In genomic region chr3:160564205-160564922, GRCh38 we compare ENCODE assay signal across 1 cellular context.
A peak's percentile ranks its signal among the peaks of the same experiment; 100 is the strongest.
TF ChIP-seq lines count a peak whose summit lies in the region.

No MANE protein-coding gene starts in this region.

TF ChIP-seq in HEK293, 187 proteins besides CTCF, POLR2A, EP300 and RAD21 (continued from another document):
- TF ChIP-seq ZNF335 (tag by site-specific recombination; conservative IDR thresholded peaks at IDR 0.05) (peak; percentile 44), GFI1B (tag by site-specific recombination; IDR thresholded peaks at IDR 0.05) (no peak), ZBTB26 (tag by site-specific recombination; optimal IDR thresholded peaks at IDR 0.05) (peak; percentile 29), ZBTB7A (tag by site-specific recombination; IDR thresholded peaks at IDR 0.05; ENCODE audit: low read depth) (no peak), ZNF677 (tag by site-specific recombination; IDR thresholded peaks at IDR 0.05) (no peak), ZNF791 (tag by site-specific recombination; IDR thresholded peaks at IDR 0.05) (no peak), PRDM10 (tag by site-specific recombination; IDR thresholded peaks at IDR 0.05) (peak; percentile 16; the same call in 1 of the 2 replicates), PRDM1 (tag by site-specific recombination; IDR thresholded peaks at IDR 0.05) (peak; percentile 52; the same call in 1 of the 2 replicates), ZNF610 (tag by site-specific recombination; IDR thresholded peaks at IDR 0.05; ENCODE audit: borderline replicate concordance) (no peak), ZBTB1 (tag by site-specific recombination; IDR thresholded peaks at IDR 0.05) (no peak), ZFP37 (tag by site-specific recombination; IDR thresholded peaks at IDR 0.05) (0 out of 2 replicates have a peak, but pooled peaks have one; percentile 21), ZNF292 (tag by site-specific recombination; IDR thresholded peaks at IDR 0.05; ENCODE audit: borderline replicate concordance, low read depth) (no peak), ZNF513 (tag by site-specific recombination; IDR thresholded peaks at IDR 0.05) (no peak), ZSCAN23 (tag by site-specific recombination; IDR thresholded peaks at IDR 0.05) (no peak), ZBTB20 (tag by site-specific recombination; IDR thresholded peaks at IDR 0.05) (no peak), PRDM6 (tag by site-specific recombination; IDR thresholded peaks at IDR 0.05) (no peak), ZNF76 (tag by site-specific recombination; IDR thresholded peaks at IDR 0.05; ENCODE audit: borderline replicate concordance, low read depth) (no peak), ZNF10 (tag by site-specific recombination; IDR thresholded peaks at IDR 0.05) (no peak)
